Comparison of ENCODE assay signal across 21 cellular contexts in the genomic region with DNA sequence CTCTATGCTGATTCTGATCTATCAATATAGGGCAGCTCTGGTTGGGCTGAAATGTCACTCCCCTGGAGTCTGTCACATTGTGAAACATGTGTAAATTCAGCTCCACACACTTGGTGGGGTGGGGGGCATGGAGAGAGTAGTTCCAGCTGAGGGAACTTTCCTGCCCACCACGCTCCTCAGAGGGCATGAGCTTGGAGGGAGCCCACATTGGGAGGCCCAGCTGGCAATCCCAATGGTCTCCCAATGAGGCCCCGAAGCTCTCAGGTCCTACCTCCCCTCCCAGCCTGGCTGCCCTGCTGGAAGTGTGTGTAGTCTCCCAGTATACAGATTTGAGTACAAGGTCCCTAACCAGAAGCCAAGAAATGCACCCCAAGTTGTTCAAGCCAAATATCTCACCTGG. TPM values are rescaled to one million over a fixed set of nuclear protein-coding genes. Genes with fewer than 3 reads are reported as not detected.
"Had no signal": no experiment of that assay in that cellular context is flagged by ENCODE, and none has a peak within 500 bp of the region (broad histone marks: within the 10 kb centered on the region; RNA-seq: fewer than 3 reads in every experiment).

No MANE protein-coding gene starts in this region.

- H3K4me3 Mint-ChIP-seq: effector memory CD8-positive, alpha-beta T cell; natural killer cell; stimulated activated effector memory CD8-positive, alpha-beta T cell treated with anti-CD3 and anti-CD28 coated beads, Interleukin-12 subunit alpha, Interleukin-12 subunit beta, amount 100 ng/mL, for 72 hours had no signal

- ATAC-seq: effector memory CD8-positive, alpha-beta T cell; natural killer cell; sciatic nerve; stimulated activated effector memory CD8-positive, alpha-beta T cell treated with anti-CD3 and anti-CD28 coated beads, Interleukin-12 subunit alpha, Interleukin-12 subunit beta, amount 100 ng/mL, for 72 hours had no signal

- DNase-seq: cortex of kidney; effector memory CD8-positive, alpha-beta T cell; erythroblast; esophagus squamous epithelium; foreskin melanocyte; glutamatergic neuron; mesendoderm; natural killer cell; occipital lobe; ovary; stimulated activated CD4-positive, alpha-beta T cell treated with anti-CD3 and anti-CD28 coated beads, Interleukin-2, amount 100 ng/mL, for 24 hours; stimulated activated CD4-positive, alpha-beta T cell treated with anti-CD3 and anti-CD28 coated beads, Interleukin-4, amount 100 ng/mL, for 24 hours; stimulated activated naive CD4-positive, alpha-beta T cell treated with Interleukin-2 at 50 U/mL for 16 hours; stomach; thyroid gland; trophoblast cell had no signal

- H3K9me3 Mint-ChIP-seq: effector memory CD8-positive, alpha-beta T cell had no signal

- H3K27ac Mint-ChIP-seq: progenitor cell of endocrine pancreas; stimulated activated effector memory CD8-positive, alpha-beta T cell treated with anti-CD3 and anti-CD28 coated beads, Interleukin-12 subunit alpha, Interleukin-12 subunit beta, amount 100 ng/mL, for 72 hours had no signal

- H3K36me3 ChIP-seq: ovary, thyroid gland, vagina had no signal

- H3K9me3 ChIP-seq: esophagus squamous epithelium, ovary, stomach, thyroid gland, vagina had no signal

- H3K4me3 ChIP-seq: esophagus squamous epithelium, ovary, stomach, thyroid gland, vagina had no signal

- H3K27me3 Mint-ChIP-seq: effector memory CD8-positive, alpha-beta T cell; progenitor cell of endocrine pancreas had no signal

- H3K27me3 ChIP-seq: esophagus squamous epithelium, ovary, stomach, thyroid gland, vagina had no signal

- H3K27ac ChIP-seq: esophagus squamous epithelium, ovary, stomach, thyroid gland, vagina had no signal

- H3K4me1 ChIP-seq: esophagus squamous epithelium, stomach, thyroid gland, vagina had no signal

RNA-seq across cellular contexts. Expression of gene GYPC, which starts 31.5 kb away (rescaled TPM):
- polyA plus RNA-seq: keratinocyte had no signal
